In the genomic region with DNA sequence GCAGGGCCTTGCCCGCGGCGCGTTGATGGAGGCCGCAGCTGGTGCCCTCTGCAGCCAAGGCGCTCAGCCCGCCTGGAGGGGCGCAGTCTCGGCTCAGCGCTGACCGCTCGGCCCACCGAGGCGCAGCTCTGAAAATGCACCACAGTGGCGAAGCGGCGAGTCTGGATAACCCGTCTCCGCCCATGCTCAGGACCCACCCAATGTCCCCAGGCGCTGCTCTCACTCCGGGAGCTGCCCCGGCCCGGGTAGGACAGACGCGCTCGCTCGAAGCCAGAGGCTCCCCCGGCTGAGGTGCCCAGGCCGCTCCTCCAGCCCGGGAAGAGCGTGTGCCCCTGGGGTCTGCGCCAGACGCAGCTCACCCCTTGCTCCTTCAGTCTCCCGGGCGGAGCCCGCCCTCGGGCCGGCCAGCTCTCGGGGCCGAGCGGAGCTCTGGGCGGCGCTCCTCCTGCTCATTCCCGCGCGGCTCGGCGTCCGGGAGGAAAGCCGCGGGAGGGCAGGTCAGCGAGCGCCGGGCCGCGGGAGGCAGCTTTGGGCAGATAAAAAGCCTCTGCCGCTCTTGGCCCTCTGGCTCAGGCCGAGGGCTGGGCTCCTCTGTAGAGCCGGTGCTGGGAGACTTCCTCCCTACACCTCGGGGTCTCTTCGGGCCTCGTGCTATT, we compare ENCODE assay signal across 1 cellular context.
TF ChIP-seq lines count a peak whose summit lies in the region.

No MANE protein-coding gene starts in this region.

TF ChIP-seq in HepG2, 621 proteins besides CTCF, POLR2A, EP300 and RAD21 (continued from another document and continues in another):
- TF ChIP-seq, protein P1, sequence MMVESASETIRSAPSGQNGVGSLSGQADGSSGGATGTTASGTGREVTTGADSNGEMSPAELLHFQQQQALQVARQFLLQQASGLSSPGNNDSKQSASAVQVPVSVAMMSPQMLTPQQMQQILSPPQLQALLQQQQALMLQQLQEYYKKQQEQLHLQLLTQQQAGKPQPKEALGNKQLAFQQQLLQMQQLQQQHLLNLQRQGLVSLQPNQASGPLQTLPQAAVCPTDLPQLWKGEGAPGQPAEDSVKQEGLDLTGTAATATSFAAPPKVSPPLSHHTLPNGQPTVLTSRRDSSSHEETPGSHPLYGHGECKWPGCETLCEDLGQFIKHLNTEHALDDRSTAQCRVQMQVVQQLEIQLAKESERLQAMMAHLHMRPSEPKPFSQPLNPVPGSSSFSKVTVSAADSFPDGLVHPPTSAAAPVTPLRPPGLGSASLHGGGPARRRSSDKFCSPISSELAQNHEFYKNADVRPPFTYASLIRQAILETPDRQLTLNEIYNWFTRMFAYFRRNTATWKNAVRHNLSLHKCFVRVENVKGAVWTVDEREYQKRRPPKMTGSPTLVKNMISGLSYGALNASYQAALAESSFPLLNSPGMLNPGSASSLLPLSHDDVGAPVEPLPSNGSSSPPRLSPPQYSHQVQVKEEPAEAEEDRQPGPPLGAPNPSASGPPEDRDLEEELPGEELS (CRISPR knock-in tag; IDR thresholded peaks at IDR 0.05), result no peak
- TF ChIP-seq, protein P2, sequence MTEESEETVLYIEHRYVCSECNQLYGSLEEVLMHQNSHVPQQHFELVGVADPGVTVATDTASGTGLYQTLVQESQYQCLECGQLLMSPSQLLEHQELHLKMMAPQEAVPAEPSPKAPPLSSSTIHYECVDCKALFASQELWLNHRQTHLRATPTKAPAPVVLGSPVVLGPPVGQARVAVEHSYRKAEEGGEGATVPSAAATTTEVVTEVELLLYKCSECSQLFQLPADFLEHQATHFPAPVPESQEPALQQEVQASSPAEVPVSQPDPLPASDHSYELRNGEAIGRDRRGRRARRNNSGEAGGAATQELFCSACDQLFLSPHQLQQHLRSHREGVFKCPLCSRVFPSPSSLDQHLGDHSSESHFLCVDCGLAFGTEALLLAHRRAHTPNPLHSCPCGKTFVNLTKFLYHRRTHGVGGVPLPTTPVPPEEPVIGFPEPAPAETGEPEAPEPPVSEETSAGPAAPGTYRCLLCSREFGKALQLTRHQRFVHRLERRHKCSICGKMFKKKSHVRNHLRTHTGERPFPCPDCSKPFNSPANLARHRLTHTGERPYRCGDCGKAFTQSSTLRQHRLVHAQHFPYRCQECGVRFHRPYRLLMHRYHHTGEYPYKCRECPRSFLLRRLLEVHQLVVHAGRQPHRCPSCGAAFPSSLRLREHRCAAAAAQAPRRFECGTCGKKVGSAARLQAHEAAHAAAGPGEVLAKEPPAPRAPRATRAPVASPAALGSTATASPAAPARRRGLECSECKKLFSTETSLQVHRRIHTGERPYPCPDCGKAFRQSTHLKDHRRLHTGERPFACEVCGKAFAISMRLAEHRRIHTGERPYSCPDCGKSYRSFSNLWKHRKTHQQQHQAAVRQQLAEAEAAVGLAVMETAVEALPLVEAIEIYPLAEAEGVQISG (CRISPR knock-in tag; IDR thresholded peaks at IDR 0.05), result peak; percentile 62
- 0 out of 2 replicates have a peak, but pooled peaks have one; percentile 56 for TF ChIP-seq KAT7 (CRISPR knock-in tag; IDR thresholded peaks at IDR 0.05; ENCODE audit: borderline replicate concordance)
- no peak for TF ChIP-seq MAF1 (CRISPR knock-in tag; IDR thresholded peaks at IDR 0.05; ENCODE audit: borderline replicate concordance)
- peak; percentile 60 for TF ChIP-seq GABPB1 (CRISPR knock-in tag; IDR thresholded peaks at IDR 0.05)
- TF ChIP-seq, protein P3, sequence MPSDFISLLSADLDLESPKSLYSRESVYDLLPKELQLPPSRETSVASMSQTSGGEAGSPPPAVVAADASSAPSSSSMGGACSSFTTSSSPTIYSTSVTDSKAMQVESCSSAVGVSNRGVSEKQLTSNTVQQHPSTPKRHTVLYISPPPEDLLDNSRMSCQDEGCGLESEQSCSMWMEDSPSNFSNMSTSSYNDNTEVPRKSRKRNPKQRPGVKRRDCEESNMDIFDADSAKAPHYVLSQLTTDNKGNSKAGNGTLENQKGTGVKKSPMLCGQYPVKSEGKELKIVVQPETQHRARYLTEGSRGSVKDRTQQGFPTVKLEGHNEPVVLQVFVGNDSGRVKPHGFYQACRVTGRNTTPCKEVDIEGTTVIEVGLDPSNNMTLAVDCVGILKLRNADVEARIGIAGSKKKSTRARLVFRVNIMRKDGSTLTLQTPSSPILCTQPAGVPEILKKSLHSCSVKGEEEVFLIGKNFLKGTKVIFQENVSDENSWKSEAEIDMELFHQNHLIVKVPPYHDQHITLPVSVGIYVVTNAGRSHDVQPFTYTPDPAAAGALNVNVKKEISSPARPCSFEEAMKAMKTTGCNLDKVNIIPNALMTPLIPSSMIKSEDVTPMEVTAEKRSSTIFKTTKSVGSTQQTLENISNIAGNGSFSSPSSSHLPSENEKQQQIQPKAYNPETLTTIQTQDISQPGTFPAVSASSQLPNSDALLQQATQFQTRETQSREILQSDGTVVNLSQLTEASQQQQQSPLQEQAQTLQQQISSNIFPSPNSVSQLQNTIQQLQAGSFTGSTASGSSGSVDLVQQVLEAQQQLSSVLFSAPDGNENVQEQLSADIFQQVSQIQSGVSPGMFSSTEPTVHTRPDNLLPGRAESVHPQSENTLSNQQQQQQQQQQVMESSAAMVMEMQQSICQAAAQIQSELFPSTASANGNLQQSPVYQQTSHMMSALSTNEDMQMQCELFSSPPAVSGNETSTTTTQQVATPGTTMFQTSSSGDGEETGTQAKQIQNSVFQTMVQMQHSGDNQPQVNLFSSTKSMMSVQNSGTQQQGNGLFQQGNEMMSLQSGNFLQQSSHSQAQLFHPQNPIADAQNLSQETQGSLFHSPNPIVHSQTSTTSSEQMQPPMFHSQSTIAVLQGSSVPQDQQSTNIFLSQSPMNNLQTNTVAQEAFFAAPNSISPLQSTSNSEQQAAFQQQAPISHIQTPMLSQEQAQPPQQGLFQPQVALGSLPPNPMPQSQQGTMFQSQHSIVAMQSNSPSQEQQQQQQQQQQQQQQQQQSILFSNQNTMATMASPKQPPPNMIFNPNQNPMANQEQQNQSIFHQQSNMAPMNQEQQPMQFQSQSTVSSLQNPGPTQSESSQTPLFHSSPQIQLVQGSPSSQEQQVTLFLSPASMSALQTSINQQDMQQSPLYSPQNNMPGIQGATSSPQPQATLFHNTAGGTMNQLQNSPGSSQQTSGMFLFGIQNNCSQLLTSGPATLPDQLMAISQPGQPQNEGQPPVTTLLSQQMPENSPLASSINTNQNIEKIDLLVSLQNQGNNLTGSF (CRISPR knock-in tag; IDR thresholded peaks at IDR 0.05), result 0 out of 2 replicates have a peak, but pooled peaks have one; percentile 60
- no peak for TF ChIP-seq ZNF773 (CRISPR knock-in tag; IDR thresholded peaks at IDR 0.05; ENCODE audit: borderline replicate concordance)
- peak; percentile 9; the same call in 1 of the 2 replicates for TF ChIP-seq ZNF331 (CRISPR knock-in tag; IDR thresholded peaks at IDR 0.05)
- no peak for TF ChIP-seq ZNF138 (CRISPR knock-in tag; IDR thresholded peaks at IDR 0.05; ENCODE audit: low read depth)
- peak; percentile 40 for TF ChIP-seq AGO1 (IDR thresholded peaks at IDR 0.05; ENCODE audit: low read depth, low read length, poor library complexity, severe bottlenecking)
- 0 out of 2 replicates have a peak, but pooled peaks have one; percentile 55 for TF ChIP-seq ZNF235 (CRISPR knock-in tag; IDR thresholded peaks at IDR 0.05; ENCODE audit: borderline replicate concordance)
- TF ChIP-seq MBNL3 (CRISPR knock-in tag; conservative IDR thresholded peaks at IDR 0.05), result no peak
- TF ChIP-seq ZNF605 (CRISPR knock-in tag; IDR thresholded peaks at IDR 0.05), result peak; percentile 74
- no peak for TF ChIP-seq ZNF788 (CRISPR knock-in tag; IDR thresholded peaks at IDR 0.05; ENCODE audit: borderline replicate concordance)
- TF ChIP-seq, protein P4, sequence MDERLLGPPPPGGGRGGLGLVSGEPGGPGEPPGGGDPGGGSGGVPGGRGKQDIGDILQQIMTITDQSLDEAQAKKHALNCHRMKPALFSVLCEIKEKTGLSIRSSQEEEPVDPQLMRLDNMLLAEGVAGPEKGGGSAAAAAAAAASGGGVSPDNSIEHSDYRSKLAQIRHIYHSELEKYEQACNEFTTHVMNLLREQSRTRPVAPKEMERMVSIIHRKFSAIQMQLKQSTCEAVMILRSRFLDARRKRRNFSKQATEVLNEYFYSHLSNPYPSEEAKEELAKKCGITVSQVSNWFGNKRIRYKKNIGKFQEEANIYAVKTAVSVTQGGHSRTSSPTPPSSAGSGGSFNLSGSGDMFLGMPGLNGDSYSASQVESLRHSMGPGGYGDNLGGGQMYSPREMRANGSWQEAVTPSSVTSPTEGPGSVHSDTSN (CRISPR knock-in tag; IDR thresholded peaks at IDR 0.05), result no peak
- TF ChIP-seq, protein P5, sequence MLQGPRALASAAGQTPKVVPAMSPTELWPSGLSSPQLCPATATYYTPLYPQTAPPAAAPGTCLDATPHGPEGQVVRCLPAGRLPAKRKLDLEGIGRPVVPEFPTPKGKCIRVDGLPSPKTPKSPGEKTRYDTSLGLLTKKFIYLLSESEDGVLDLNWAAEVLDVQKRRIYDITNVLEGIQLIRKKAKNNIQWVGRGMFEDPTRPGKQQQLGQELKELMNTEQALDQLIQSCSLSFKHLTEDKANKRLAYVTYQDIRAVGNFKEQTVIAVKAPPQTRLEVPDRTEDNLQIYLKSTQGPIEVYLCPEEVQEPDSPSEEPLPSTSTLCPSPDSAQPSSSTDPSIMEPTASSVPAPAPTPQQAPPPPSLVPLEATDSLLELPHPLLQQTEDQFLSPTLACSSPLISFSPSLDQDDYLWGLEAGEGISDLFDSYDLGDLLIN (CRISPR knock-in tag; IDR thresholded peaks at IDR 0.05; ENCODE audit: borderline replicate concordance), result no peak
- TF ChIP-seq ZNF205 (CRISPR knock-in tag; IDR thresholded peaks at IDR 0.05), result no peak; the same call in 1 of the 2 replicates
- TF ChIP-seq KMT2B (CRISPR knock-in tag; IDR thresholded peaks at IDR 0.05), result peak; percentile 39
- TF ChIP-seq KLF13 (CRISPR knock-in tag; IDR thresholded peaks at IDR 0.05), result no peak
- TF ChIP-seq, protein P6, sequence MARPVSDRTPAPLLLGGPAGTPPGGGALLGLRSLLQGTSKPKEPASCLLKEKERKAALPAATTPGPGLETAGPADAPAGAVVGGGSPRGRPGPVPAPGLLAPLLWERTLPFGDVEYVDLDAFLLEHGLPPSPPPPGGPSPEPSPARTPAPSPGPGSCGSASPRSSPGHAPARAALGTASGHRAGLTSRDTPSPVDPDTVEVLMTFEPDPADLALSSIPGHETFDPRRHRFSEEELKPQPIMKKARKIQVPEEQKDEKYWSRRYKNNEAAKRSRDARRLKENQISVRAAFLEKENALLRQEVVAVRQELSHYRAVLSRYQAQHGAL (CRISPR knock-in tag; IDR thresholded peaks at IDR 0.05; ENCODE audit: not compliant biosample characterization), result peak; percentile 28
- no peak for TF ChIP-seq JARID2 (CRISPR knock-in tag; IDR thresholded peaks at IDR 0.05; ENCODE audit: insufficient replicate concordance)
- TF ChIP-seq CCAR2 (optimal IDR thresholded peaks at IDR 0.05; ENCODE audit: low read depth, low read length), result no peak
- TF ChIP-seq, protein P7, sequence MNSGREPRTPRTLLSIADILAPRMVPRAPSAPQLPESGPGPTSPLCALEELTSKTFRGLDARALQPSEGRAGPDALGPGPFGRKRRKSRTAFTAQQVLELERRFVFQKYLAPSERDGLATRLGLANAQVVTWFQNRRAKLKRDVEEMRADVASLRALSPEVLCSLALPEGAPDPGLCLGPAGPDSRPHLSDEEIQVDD (CRISPR knock-in tag; IDR thresholded peaks at IDR 0.05; ENCODE audit: borderline replicate concordance), result no peak
- TF ChIP-seq, protein P8, sequence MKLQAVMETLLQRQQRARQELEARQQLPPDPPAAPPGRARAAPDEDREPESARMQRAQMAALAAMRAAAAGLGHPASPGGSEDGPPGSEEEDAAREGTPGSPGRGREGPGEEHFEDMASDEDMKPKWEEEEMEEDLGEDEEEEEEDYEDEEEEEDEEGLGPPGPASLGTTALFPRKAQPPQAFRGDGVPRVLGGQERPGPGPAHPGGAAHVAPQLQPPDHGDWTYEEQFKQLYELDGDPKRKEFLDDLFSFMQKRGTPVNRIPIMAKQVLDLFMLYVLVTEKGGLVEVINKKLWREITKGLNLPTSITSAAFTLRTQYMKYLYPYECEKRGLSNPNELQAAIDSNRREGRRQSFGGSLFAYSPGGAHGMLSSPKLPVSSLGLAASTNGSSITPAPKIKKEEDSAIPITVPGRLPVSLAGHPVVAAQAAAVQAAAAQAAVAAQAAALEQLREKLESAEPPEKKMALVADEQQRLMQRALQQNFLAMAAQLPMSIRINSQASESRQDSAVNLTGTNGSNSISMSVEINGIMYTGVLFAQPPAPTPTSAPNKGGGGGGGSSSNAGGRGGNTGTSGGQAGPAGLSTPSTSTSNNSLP (IDR thresholded peaks at IDR 0.05; ENCODE audit: low read depth, low read length), result no peak
- TF ChIP-seq ATF1 (CRISPR knock-in tag; IDR thresholded peaks at IDR 0.05), result no peak
- TF ChIP-seq, protein P9, sequence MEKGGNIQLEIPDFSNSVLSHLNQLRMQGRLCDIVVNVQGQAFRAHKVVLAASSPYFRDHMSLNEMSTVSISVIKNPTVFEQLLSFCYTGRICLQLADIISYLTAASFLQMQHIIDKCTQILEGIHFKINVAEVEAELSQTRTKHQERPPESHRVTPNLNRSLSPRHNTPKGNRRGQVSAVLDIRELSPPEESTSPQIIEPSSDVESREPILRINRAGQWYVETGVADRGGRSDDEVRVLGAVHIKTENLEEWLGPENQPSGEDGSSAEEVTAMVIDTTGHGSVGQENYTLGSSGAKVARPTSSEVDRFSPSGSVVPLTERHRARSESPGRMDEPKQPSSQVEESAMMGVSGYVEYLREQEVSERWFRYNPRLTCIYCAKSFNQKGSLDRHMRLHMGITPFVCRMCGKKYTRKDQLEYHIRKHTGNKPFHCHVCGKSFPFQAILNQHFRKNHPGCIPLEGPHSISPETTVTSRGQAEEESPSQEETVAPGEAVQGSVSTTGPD (CRISPR knock-in tag; IDR thresholded peaks at IDR 0.05), result no peak
- TF ChIP-seq, protein P10, sequence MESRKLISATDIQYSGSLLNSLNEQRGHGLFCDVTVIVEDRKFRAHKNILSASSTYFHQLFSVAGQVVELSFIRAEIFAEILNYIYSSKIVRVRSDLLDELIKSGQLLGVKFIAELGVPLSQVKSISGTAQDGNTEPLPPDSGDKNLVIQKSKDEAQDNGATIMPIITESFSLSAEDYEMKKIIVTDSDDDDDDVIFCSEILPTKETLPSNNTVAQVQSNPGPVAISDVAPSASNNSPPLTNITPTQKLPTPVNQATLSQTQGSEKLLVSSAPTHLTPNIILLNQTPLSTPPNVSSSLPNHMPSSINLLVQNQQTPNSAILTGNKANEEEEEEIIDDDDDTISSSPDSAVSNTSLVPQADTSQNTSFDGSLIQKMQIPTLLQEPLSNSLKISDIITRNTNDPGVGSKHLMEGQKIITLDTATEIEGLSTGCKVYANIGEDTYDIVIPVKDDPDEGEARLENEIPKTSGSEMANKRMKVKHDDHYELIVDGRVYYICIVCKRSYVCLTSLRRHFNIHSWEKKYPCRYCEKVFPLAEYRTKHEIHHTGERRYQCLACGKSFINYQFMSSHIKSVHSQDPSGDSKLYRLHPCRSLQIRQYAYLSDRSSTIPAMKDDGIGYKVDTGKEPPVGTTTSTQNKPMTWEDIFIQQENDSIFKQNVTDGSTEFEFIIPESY (CRISPR knock-in tag; IDR thresholded peaks at IDR 0.05), result 0 out of 2 replicates have a peak, but pooled peaks have one; percentile 43
- no peak for TF ChIP-seq ZNF781 (CRISPR knock-in tag; IDR thresholded peaks at IDR 0.05; ENCODE audit: borderline replicate concordance, not compliant biosample characterization)
- no peak for TF ChIP-seq NFE2L2 (IDR thresholded peaks at IDR 0.05; ENCODE audit: low read length)
- no peak for TF ChIP-seq GATAD2A (CRISPR knock-in tag; IDR thresholded peaks at IDR 0.05)
- TF ChIP-seq SOX13 (IDR thresholded peaks at IDR 0.05), result no peak
- TF ChIP-seq SOX13 (CRISPR knock-in tag; conservative IDR thresholded peaks at IDR 0.05 in 1 of 2, IDR thresholded peaks at IDR 0.05 in 1 of 2), result peak in 1 of 2 experiments; percentile 19; a peak in 1 of 4 replicates
- no peak for TF ChIP-seq EHMT2 (IDR thresholded peaks at IDR 0.05; ENCODE audit: borderline replicate concordance, low read depth, low read length)
- TF ChIP-seq NCOA5 (CRISPR knock-in tag; IDR thresholded peaks at IDR 0.05), result no peak
- no peak for TF ChIP-seq MTF1 (CRISPR knock-in tag; IDR thresholded peaks at IDR 0.05)
- TF ChIP-seq TCF12 (IDR thresholded peaks at IDR 0.05), result no peak
- TF ChIP-seq TCF12 (CRISPR knock-in tag; IDR thresholded peaks at IDR 0.05), result 0 out of 2 replicates have a peak, but pooled peaks have one; percentile 24
- no peak; the same call in 1 of the 2 replicates for TF ChIP-seq ZNF567 (CRISPR knock-in tag; IDR thresholded peaks at IDR 0.05; ENCODE audit: borderline replicate concordance)
